10 cellular contexts compared by ENCODE assay signal in genomic region chr3:52120576-52121458, GRCh38. TPM values are rescaled to one million over a fixed set of nuclear protein-coding genes. Genes with fewer than 3 reads are reported as not detected.
DNase-seq lines count a peak whose midpoint lies in the region; ATAC-seq and TF ChIP-seq lines count a peak whose summit lies in the region.
"Had no signal": no experiment of that assay in that cellular context is flagged by ENCODE, and none has a peak within 500 bp of the region (broad histone marks: within the 10 kb centered on the region; RNA-seq: fewer than 3 reads in every experiment).

No MANE protein-coding gene starts in this region.

- in situ Hi-C loops in G401 (cut with HindIII; ENCODE audit: low sequenced_read_pairs), result no loop called here

- POLR2A ChIA-PET in naive thymus-derived CD4-positive, alpha-beta T cell (lab: Charles Lee), result interaction anchor here (0.5 to 1.5 kb wide), 3 partner anchors 37 to 179 kb away, joined by 3 read pairs; partner anchors contain the start of genes PARP3 and RRP9

- H3K4me3 ChIP-seq in cardiac fibroblast (replicated peaks in 1 of 2; ENCODE audit: low read depth in 2 of 2, low read length in 2 of 2), result no peak overlapping the region
- H3K4me3 ChIP-seq in naive thymus-derived CD4-positive, alpha-beta T cell (ENCODE audit: low read length), result no peak overlapping the region

- intact Hi-C loops in naive thymus-derived CD4-positive, alpha-beta T cell (cut with micrococcal nuclease), result loop anchor here in 1 of 2 donors (5.0 kb wide), 2 partner anchors 69 to 179 kb away; partner anchors contain the start of genes PARP3 and RRP9

- peak; percentile 16 for DNase-seq in EH (ENCODE audit: low read depth)
- DNase-seq in cardiac fibroblast (ENCODE audit: low read depth in 2 of 2), result peak; percentile 16 to 25
- no peak for DNase-seq in naive thymus-derived CD4-positive, alpha-beta T cell
- no peak for DNase-seq in G401 (ENCODE audit: low spot score)
- DNase-seq in DMS79 (lab: John Stamatoyannopoulos, UW), result no peak
- no peak for DNase-seq in NCI-H2227 (lab: John Stamatoyannopoulos, UW; ENCODE audit: unreplicated experiment)
- DNase-seq: retina had no signal

- H3K27ac ChIP-seq in naive thymus-derived CD4-positive, alpha-beta T cell (ENCODE audit: low read depth, low read length), result no peak overlapping the region

- H3K27me3 Mint-ChIP-seq in nephron (ENCODE audit: low read depth), result peaks cover 7% of the 10 kb centered on the region
- no peaks in the 10 kb centered on the region for H3K27me3 Mint-ChIP-seq in naive thymus-derived CD4-positive, alpha-beta T cell
- H3K27me3 Mint-ChIP-seq: stimulated activated naive CD8-positive, alpha-beta T cell treated with anti-CD3 and anti-CD28 coated beads, Interleukin-15, Interleukin-2, amounts not matched to agents 100 ng/mL and 50 ng/mL, for 24 hours had no signal

- H3K9me3 ChIP-seq in naive thymus-derived CD4-positive, alpha-beta T cell (ENCODE audit: control insufficient read depth in 2 of 3, low read length in 3 of 3), result no peaks in the 10 kb centered on the region

- H3K9me3 Mint-ChIP-seq in nephron, result no peaks in the 10 kb centered on the region
- H3K9me3 Mint-ChIP-seq in naive thymus-derived CD4-positive, alpha-beta T cell, result no peaks in the 10 kb centered on the region
- H3K9me3 Mint-ChIP-seq: stimulated activated naive CD8-positive, alpha-beta T cell treated with anti-CD3 and anti-CD28 coated beads, Interleukin-15, Interleukin-2, amounts not matched to agents 100 ng/mL and 50 ng/mL, for 24 hours had no signal

- H3K36me3 ChIP-seq in naive thymus-derived CD4-positive, alpha-beta T cell (ENCODE audit: control insufficient read depth in 2 of 3, insufficient read depth in 3 of 3, low read length in 3 of 3), result no peaks in the 10 kb centered on the region

- CTCF ChIA-PET in naive thymus-derived CD4-positive, alpha-beta T cell (lab: Charles Lee), result interaction anchor here (0.7 to 5.8 kb wide), 8 partner anchors 16 to 301 kb away, joined by 3 to 67 read pairs (median 8); no protein-coding TSS in a partner anchor

- peak overlapping the region; percentile 6 to 79 (median 73) for H3K27ac Mint-ChIP-seq in nephron
- H3K27ac Mint-ChIP-seq in naive thymus-derived CD4-positive, alpha-beta T cell, result peak overlapping the region in 4 of 9 donors; percentile 10 to 86 (median 41)
- H3K27ac Mint-ChIP-seq: stimulated activated naive CD8-positive, alpha-beta T cell treated with anti-CD3 and anti-CD28 coated beads, Interleukin-15, Interleukin-2, amounts not matched to agents 100 ng/mL and 50 ng/mL, for 24 hours had no signal

- peaks cover 6% of the 10 kb centered on the region for H3K36me3 Mint-ChIP-seq in nephron (ENCODE audit: low read depth)
- H3K36me3 Mint-ChIP-seq in naive thymus-derived CD4-positive, alpha-beta T cell, result peaks cover 0 to 4% (median 0%) of the 10 kb centered on the region in 5 donors

- peak; percentile 37 for ATAC-seq in HG02610 (IDR thresholded peaks at IDR 0.05; ENCODE audit: unreplicated experiment)
- ATAC-seq in naive thymus-derived CD4-positive, alpha-beta T cell, result no peak

- H3K4me1 ChIP-seq in naive thymus-derived CD4-positive, alpha-beta T cell (ENCODE audit: control insufficient read depth in 2 of 2, insufficient read depth in 2 of 2, low read length in 2 of 2), result no peaks in the 10 kb centered on the region

- H3K27me3 ChIP-seq in naive thymus-derived CD4-positive, alpha-beta T cell (ENCODE audit: control insufficient read depth in 2 of 2, insufficient read depth in 2 of 2, low read length in 2 of 2), result no peaks in the 10 kb centered on the region

- peaks cover 36% of the 10 kb centered on the region for H3K4me1 Mint-ChIP-seq in nephron
- peaks cover 0 to 28% (median 0%) of the 10 kb centered on the region in 7 donors for H3K4me1 Mint-ChIP-seq in naive thymus-derived CD4-positive, alpha-beta T cell

- TF ChIP-seq CTCF in cardiac fibroblast (IDR thresholded peaks at IDR 0.05; ENCODE audit: low read depth, low read length), result no peak
- no peak for TF ChIP-seq CTCF in nephron (IDR thresholded peaks at IDR 0.05; ENCODE audit: unreplicated experiment in 3 of 3)

- H3K4me3 Mint-ChIP-seq in nephron, result no peak overlapping the region
- peak overlapping the region in 1 of 10 donors; percentile 40 for H3K4me3 Mint-ChIP-seq in naive thymus-derived CD4-positive, alpha-beta T cell
- H3K4me3 Mint-ChIP-seq: stimulated activated naive CD8-positive, alpha-beta T cell treated with anti-CD3 and anti-CD28 coated beads, Interleukin-15, Interleukin-2, amounts not matched to agents 100 ng/mL and 50 ng/mL, for 24 hours had no signal

RNA-seq across cellular contexts. Expression of gene POC1A, which starts 33.4 kb away (rescaled TPM):
- total RNA-seq in naive thymus-derived CD4-positive, alpha-beta T cell, result 10 to 100 TPM in 1 of 5 experiments, 1 to 10 TPM in 2, under 1 TPM in 2; 0.58 to 19.7 (median 1.2) TPM
- 1 to 10 TPM; 1.8 to 2.5 TPM for polyA plus RNA-seq in naive thymus-derived CD4-positive, alpha-beta T cell
- total RNA-seq in G401 (2014; rRNA removed; shearing (Covaris generic)), result 22.8 and 32.2 TPM in 2 replicates

Comparison
In these comparisons a context has a peak if more than half of its experiments do, and no peak if none do; other contexts are left out.
1. DNase-seq: peak in EH (single experiment) and cardiac fibroblast (2 of 2); none in naive thymus-derived CD4-positive, alpha-beta T cell (0 of 9), G401 (single experiment), DMS79 (single experiment) and NCI-H2227 (single experiment).